In genomic region chr20:408843-409696, GRCh38 we compare ENCODE assay signal across 1 cellular context.
TF ChIP-seq lines count a peak whose summit lies in the region.

No MANE protein-coding gene starts in this region.

TF ChIP-seq in H1, 55 proteins besides CTCF, POLR2A, EP300 and RAD21 (continued from another document):
- TF ChIP-seq, protein P1, sequence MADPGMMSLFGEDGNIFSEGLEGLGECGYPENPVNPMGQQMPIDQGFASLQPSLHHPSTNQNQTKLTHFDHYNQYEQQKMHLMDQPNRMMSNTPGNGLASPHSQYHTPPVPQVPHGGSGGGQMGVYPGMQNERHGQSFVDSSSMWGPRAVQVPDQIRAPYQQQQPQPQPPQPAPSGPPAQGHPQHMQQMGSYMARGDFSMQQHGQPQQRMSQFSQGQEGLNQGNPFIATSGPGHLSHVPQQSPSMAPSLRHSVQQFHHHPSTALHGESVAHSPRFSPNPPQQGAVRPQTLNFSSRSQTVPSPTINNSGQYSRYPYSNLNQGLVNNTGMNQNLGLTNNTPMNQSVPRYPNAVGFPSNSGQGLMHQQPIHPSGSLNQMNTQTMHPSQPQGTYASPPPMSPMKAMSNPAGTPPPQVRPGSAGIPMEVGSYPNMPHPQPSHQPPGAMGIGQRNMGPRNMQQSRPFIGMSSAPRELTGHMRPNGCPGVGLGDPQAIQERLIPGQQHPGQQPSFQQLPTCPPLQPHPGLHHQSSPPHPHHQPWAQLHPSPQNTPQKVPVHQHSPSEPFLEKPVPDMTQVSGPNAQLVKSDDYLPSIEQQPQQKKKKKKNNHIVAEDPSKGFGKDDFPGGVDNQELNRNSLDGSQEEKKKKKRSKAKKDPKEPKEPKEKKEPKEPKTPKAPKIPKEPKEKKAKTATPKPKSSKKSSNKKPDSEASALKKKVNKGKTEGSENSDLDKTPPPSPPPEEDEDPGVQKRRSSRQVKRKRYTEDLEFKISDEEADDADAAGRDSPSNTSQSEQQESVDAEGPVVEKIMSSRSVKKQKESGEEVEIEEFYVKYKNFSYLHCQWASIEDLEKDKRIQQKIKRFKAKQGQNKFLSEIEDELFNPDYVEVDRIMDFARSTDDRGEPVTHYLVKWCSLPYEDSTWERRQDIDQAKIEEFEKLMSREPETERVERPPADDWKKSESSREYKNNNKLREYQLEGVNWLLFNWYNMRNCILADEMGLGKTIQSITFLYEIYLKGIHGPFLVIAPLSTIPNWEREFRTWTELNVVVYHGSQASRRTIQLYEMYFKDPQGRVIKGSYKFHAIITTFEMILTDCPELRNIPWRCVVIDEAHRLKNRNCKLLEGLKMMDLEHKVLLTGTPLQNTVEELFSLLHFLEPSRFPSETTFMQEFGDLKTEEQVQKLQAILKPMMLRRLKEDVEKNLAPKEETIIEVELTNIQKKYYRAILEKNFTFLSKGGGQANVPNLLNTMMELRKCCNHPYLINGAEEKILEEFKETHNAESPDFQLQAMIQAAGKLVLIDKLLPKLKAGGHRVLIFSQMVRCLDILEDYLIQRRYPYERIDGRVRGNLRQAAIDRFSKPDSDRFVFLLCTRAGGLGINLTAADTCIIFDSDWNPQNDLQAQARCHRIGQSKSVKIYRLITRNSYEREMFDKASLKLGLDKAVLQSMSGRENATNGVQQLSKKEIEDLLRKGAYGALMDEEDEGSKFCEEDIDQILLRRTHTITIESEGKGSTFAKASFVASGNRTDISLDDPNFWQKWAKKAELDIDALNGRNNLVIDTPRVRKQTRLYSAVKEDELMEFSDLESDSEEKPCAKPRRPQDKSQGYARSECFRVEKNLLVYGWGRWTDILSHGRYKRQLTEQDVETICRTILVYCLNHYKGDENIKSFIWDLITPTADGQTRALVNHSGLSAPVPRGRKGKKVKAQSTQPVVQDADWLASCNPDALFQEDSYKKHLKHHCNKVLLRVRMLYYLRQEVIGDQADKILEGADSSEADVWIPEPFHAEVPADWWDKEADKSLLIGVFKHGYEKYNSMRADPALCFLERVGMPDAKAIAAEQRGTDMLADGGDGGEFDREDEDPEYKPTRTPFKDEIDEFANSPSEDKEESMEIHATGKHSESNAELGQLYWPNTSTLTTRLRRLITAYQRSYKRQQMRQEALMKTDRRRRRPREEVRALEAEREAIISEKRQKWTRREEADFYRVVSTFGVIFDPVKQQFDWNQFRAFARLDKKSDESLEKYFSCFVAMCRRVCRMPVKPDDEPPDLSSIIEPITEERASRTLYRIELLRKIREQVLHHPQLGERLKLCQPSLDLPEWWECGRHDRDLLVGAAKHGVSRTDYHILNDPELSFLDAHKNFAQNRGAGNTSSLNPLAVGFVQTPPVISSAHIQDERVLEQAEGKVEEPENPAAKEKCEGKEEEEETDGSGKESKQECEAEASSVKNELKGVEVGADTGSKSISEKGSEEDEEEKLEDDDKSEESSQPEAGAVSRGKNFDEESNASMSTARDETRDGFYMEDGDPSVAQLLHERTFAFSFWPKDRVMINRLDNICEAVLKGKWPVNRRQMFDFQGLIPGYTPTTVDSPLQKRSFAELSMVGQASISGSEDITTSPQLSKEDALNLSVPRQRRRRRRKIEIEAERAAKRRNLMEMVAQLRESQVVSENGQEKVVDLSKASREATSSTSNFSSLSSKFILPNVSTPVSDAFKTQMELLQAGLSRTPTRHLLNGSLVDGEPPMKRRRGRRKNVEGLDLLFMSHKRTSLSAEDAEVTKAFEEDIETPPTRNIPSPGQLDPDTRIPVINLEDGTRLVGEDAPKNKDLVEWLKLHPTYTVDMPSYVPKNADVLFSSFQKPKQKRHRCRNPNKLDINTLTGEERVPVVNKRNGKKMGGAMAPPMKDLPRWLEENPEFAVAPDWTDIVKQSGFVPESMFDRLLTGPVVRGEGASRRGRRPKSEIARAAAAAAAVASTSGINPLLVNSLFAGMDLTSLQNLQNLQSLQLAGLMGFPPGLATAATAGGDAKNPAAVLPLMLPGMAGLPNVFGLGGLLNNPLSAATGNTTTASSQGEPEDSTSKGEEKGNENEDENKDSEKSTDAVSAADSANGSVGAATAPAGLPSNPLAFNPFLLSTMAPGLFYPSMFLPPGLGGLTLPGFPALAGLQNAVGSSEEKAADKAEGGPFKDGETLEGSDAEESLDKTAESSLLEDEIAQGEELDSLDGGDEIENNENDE (IDR thresholded peaks at IDR 0.05; ENCODE audit: insufficient replicate concordance, low read length) = no peak
- TF ChIP-seq SRF (IDR thresholded peaks at IDR 0.05; ENCODE audit: low read depth, low read length) (no peak), SP2 (IDR thresholded peaks at IDR 0.05; ENCODE audit: low read length) (no peak)
